Comparison of ENCODE assay signal across 8 cellular contexts in the genomic region with DNA sequence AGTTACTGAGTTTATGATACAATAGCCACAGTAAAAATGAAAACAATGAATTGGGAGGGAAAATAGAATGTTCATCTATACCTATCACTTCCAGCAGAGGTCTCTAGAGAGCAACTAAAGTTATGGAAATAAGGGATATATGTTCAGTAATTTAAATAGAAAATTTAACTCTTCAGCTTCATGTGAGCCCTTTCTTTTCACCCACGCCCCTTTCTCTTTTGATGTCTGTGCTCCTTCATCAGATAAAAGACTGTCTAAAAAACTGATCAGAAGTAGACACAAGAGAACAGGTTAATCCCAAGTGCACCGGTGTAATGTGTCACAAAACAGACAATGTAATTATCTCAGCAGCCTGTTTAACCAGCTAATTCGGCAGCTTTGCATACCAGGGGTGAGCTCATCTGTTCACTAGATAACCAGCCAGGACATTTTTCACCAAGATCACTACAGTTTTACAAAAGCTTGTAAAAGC.
DNase-seq lines count a peak whose midpoint lies in the region; ATAC-seq, FAIRE-seq and TF ChIP-seq lines count a peak whose summit lies in the region.

No MANE protein-coding gene starts in this region.

- DNase-seq in AG20443 (ENCODE audit: low spot score) (peak; percentile 21), GM18507 (ENCODE audit: extremely low spot score, insufficient read length, low read depth) (peak; percentile 8), NCI-H460 (ENCODE audit: extremely low read depth, low read depth) (peak; percentile 32), mammary epithelial cell (peak; percentile 52), right lobe of liver (no peak), sciatic nerve (ENCODE audit: low spot score) (no peak)

- CTCF ChIA-PET in mammary epithelial cell (lab: Charles Lee; ENCODE audit: low non-redundant PET): interaction anchor here (0.6 to 1.4 kb wide), 7 partner anchors 63 to 396 kb away, joined by 3 to 6 read pairs (median 5); no protein-coding TSS in a partner anchor

- no peaks in the 10 kb centered on the region for H4K20me1 ChIP-seq in mammary epithelial cell (ENCODE audit: insufficient read depth, low read length)

- H3K36me3 Mint-ChIP-seq in activated T-helper 17 cell treated with anti-CD3 and anti-CD28 coated beads, Interleukin-2, amount 50 U/mL, for 72 hours (ENCODE audit: low read depth): no peaks in the 10 kb centered on the region

- H3K9me3 ChIP-seq in mammary epithelial cell (replicated peaks; ENCODE audit: insufficient read depth, low read length) (no peaks in the 10 kb centered on the region), right lobe of liver (no peaks in the 10 kb centered on the region)

- FAIRE-seq in GM18507 (lab: Jason Lieb, UNC): peak; percentile 83

- peak; percentile 62 for ATAC-seq in HG03095 (IDR thresholded peaks at IDR 0.05; ENCODE audit: unreplicated experiment)
- ATAC-seq in right lobe of liver: peak; percentile 55 to 69 (median 65)
- ATAC-seq in sciatic nerve: no peak
- ATAC-seq in activated T-helper 17 cell treated with anti-CD3 and anti-CD28 coated beads, Interleukin-2, amount 50 U/mL, for 72 hours (replicated peaks): no peak

- H3K27ac Mint-ChIP-seq in activated T-helper 17 cell treated with anti-CD3 and anti-CD28 coated beads, Interleukin-2, amount 50 U/mL, for 72 hours: no peak overlapping the region

- TF ChIP-seq CTCF in mammary epithelial cell (conservative IDR thresholded peaks at IDR 0.05 in 1 of 2, IDR thresholded peaks at IDR 0.05 in 1 of 2; ENCODE audit: extremely low read depth in 1 of 2, insufficient read depth in 1 of 2, low read depth in 1 of 2, low read length in 2 of 2) (peak; percentile 60 to 69), right lobe of liver (IDR thresholded peaks at IDR 0.05) (peak; percentile 59 to 63 (median 60))

- H2AFZ ChIP-seq in mammary epithelial cell (ENCODE audit: low read depth, low read length): peak overlapping the region; percentile 77

- no peak for TF ChIP-seq POLR2A in right lobe of liver (IDR thresholded peaks at IDR 0.05)

- H3K4me1 Mint-ChIP-seq in activated T-helper 17 cell treated with anti-CD3 and anti-CD28 coated beads, Interleukin-2, amount 50 U/mL, for 72 hours: no peaks in the 10 kb centered on the region

- dilution Hi-C loops in mammary epithelial cell (cut with HindIII; ENCODE audit: low sequenced_read_pairs): loop anchor here (5.0 kb wide), 1 partner anchor 65 kb away; no protein-coding TSS in a partner anchor

- in situ Hi-C loops in mammary epithelial cell (cut with MboI; ENCODE audit: low sequenced_read_pairs in 2 of 2): loop anchor here in 1 of 2 donors (10.0 kb wide), 1 partner anchor 388 kb away; no protein-coding TSS in a partner anchor

- H3K4me2 ChIP-seq in mammary epithelial cell (ENCODE audit: insufficient read depth, low read depth, low read length): peak overlapping the region; percentile 56

- H3K79me2 ChIP-seq in mammary epithelial cell (ENCODE audit: insufficient read depth, low read length): no peaks in the 10 kb centered on the region

- no peaks in the 10 kb centered on the region for H3K36me3 ChIP-seq in mammary epithelial cell (ENCODE audit: insufficient read depth, low read length)
- H3K36me3 ChIP-seq in right lobe of liver: no peaks in the 10 kb centered on the region

- no peak overlapping the region for H3K9ac ChIP-seq in mammary epithelial cell (ENCODE audit: insufficient read depth, low read length)

- H3K4me3 ChIP-seq in mammary epithelial cell (replicated peaks in 1 of 3; ENCODE audit: insufficient read depth in 1 of 3, low read depth in 2 of 3, low read length in 3 of 3): no peak overlapping the region
- H3K4me3 ChIP-seq in right lobe of liver: no peak overlapping the region

- H3K9me3 Mint-ChIP-seq in activated T-helper 17 cell treated with anti-CD3 and anti-CD28 coated beads, Interleukin-2, amount 50 U/mL, for 72 hours: no peaks in the 10 kb centered on the region

- no peak overlapping the region for H3K4me3 Mint-ChIP-seq in activated T-helper 17 cell treated with anti-CD3 and anti-CD28 coated beads, Interleukin-2, amount 50 U/mL, for 72 hours

- peaks cover 7% of the 10 kb centered on the region for H3K4me1 ChIP-seq in mammary epithelial cell (ENCODE audit: insufficient read depth, low read length)
- H3K4me1 ChIP-seq in right lobe of liver: no peaks in the 10 kb centered on the region

- H3K27ac ChIP-seq in mammary epithelial cell (ENCODE audit: insufficient read depth, low read depth, low read length): no peak overlapping the region
- no peak overlapping the region for H3K27ac ChIP-seq in right lobe of liver

- no TSS peak for BruUV-seq in mammary epithelial cell (replicated peaks; lab: Mats Ljungman, UMichigan)

- WGBS in mammary epithelial cell (ENCODE audit: low coverage, missing lambda C conversion rate): 13% methylated on average over 3 of the region's 3 CpGs
- WGBS in right lobe of liver (ENCODE audit: insufficient coverage, low coverage, low lambda C conversion rate, missing lambda C conversion rate): 8% methylated on average over 3 of the region's 3 CpGs

- H3K27me3 Mint-ChIP-seq in activated T-helper 17 cell treated with anti-CD3 and anti-CD28 coated beads, Interleukin-2, amount 50 U/mL, for 72 hours: no peaks in the 10 kb centered on the region

- no peaks in the 10 kb centered on the region for H3K27me3 ChIP-seq in mammary epithelial cell (ENCODE audit: insufficient read depth, low read length)
- no peaks in the 10 kb centered on the region for H3K27me3 ChIP-seq in right lobe of liver

- intact Hi-C loops in mammary epithelial cell (cut with micrococcal nuclease): loop anchor here (1.0 to 10.0 kb wide), 5 partner anchors 66 to 376 kb away; no protein-coding TSS in a partner anchor
- intact Hi-C loops in right lobe of liver (cut with DNase I): no loop called here
- intact Hi-C loops in sciatic nerve (cut with DNase I): no loop called here

Comparison
In these comparisons a context has a peak if more than half of its experiments do, and no peak if none do; other contexts are left out.
1. DNase-seq: peak in AG20443 (single experiment), GM18507 (single experiment), NCI-H460 (single experiment) and mammary epithelial cell (single experiment); none in right lobe of liver (0 of 3) and sciatic nerve (single experiment).
2. ATAC-seq: peak in HG03095 (single experiment) and right lobe of liver (4 of 4); none in sciatic nerve (single experiment) and activated T-helper 17 cell treated with anti-CD3 and anti-CD28 coated beads, Interleukin-2, amount 50 U/mL, for 72 hours (single experiment).